ENCODE assay signal across 22 cellular contexts in genomic region chr19:38951187-38951586, GRCh38. TPM values are rescaled to one million over a fixed set of nuclear protein-coding genes. Genes with fewer than 3 reads are reported as not detected.
A peak's percentile ranks its signal among the peaks of the same experiment; 100 is the strongest.
DNase-seq lines count a peak whose midpoint lies in the region; ATAC-seq, FAIRE-seq and TF ChIP-seq lines count a peak whose summit lies in the region.
"Had no signal": no experiment of that assay in that cellular context is flagged by ENCODE, and none has a peak within 500 bp of the region (broad histone marks: within the 10 kb centered on the region; RNA-seq: fewer than 3 reads in every experiment).

No MANE protein-coding gene starts in this region.

- POLR2A ChIA-PET in HEK293 (lab: Yijun Ruan, JAX), result no interaction called here
- POLR2A ChIA-PET in K562 (lab: Yijun Ruan, JAX), result interaction anchor here (0.6 to 0.7 kb wide), 2 partner anchors 8 to 13 kb away, joined by 3 read pairs; no protein-coding TSS in a partner anchor

- TF ChIP-seq CTCF in HEK293 (tag by site-specific recombination; IDR thresholded peaks at IDR 0.05) (no peak), K562 (IDR thresholded peaks at IDR 0.05 in 2 of 3, conservative IDR thresholded peaks at IDR 0.05 in 1 of 3; ENCODE audit: insufficient read depth in 2 of 3, low read depth in 1 of 3, low read length in 3 of 3) (no peak), WERI-Rb-1 (IDR thresholded peaks at IDR 0.05; ENCODE audit: low read depth, low read length) (no peak)

- 87% methylated on average over 3 of the region's 3 CpGs for WGBS in K562 (ENCODE audit: insufficient coverage, low coverage, missing lambda C conversion rate)

- DNase-seq in K562 (ENCODE audit: extremely low read depth in 1 of 4, low spot score in 3 of 4) (no peak), posterior vena cava (ENCODE audit: low spot score) (peak; percentile 9), WERI-Rb-1 (no peak), OCI-M2 (lab: John Stamatoyannopoulos, UW; ENCODE audit: unreplicated experiment) (no peak)
- no peak for DNase-seq in stimulated activated naive CD8-positive, alpha-beta T cell treated with anti-CD3 and anti-CD28 coated beads, Interleukin-15, Interleukin-2, amounts not matched to agents 100 U/mL and 50 U/mL, for 24 hours
- DNase-seq: 8988T; C1 segment of cervical spinal cord; Calu3; CD4-positive, alpha-beta memory T cell; COR-L47; DMS53; DMS79 treated with DMSO at 0.1 percent for 48 hours; GF-D8; GOT3 had no signal

- no peak overlapping the region for H3K4me2 ChIP-seq in K562 (ENCODE audit: insufficient read depth, low read length)

- TF ChIP-seq EP300 in K562 (IDR thresholded peaks at IDR 0.05; ENCODE audit: low read length), result no peak

- H3K36me3 ChIP-seq in HEK293 (ENCODE audit: control insufficient read depth in 2 of 2, insufficient read depth in 1 of 2, low read length in 2 of 2), result peaks cover 39 to 71% of the 10 kb centered on the region in 2 experiments
- peaks cover 17% of the 10 kb centered on the region; the same call in 1 of the 3 replicates for H3K36me3 ChIP-seq in K562 (ENCODE audit: control insufficient read depth, insufficient read depth, low read length)
- peaks cover 40% of the 10 kb centered on the region for H3K36me3 ChIP-seq in WERI-Rb-1
- H3K36me3 ChIP-seq: HAP-1 had no signal

- H3K9me1 ChIP-seq in K562 (ENCODE audit: control insufficient read depth, insufficient read depth, low read length), result no peaks in the 10 kb centered on the region

- no peaks in the 10 kb centered on the region for H3K79me2 ChIP-seq in K562 (ENCODE audit: control insufficient read depth, insufficient read depth, low read length)

- H3K27ac ChIP-seq in HEK293 (ENCODE audit: extremely low read depth, low read depth, low read length), result no peak overlapping the region
- no peak overlapping the region for H3K27ac ChIP-seq in K562 (ENCODE audit: extremely low read depth, low read depth, low read length)
- H3K27ac ChIP-seq in WERI-Rb-1, result no peak overlapping the region

- no peak overlapping the region for H3K9ac ChIP-seq in K562 (ENCODE audit: insufficient read depth in 1 of 2, low read depth in 2 of 2, low read length in 2 of 2)

- TF ChIP-seq POLR2A in K562 (conservative IDR thresholded peaks at IDR 0.05), result no peak

- no peak for FAIRE-seq in K562 (lab: Jason Lieb, UNC)
- FAIRE-seq: GM12891, GM18507, H54 had no signal

- BruUV-seq in K562 (replicated peaks; lab: Mats Ljungman, UMichigan), result no TSS peak

- no peak for TF ChIP-seq RAD21 in K562 (CRISPR knock-in tag; conservative IDR thresholded peaks at IDR 0.05 in 1 of 2, IDR thresholded peaks at IDR 0.05 in 1 of 2)

- in situ Hi-C loops in K562 (cut with MboI), result no loop called here

- H3K4me3 ChIP-seq in HEK293 (ENCODE audit: low read depth, low read length) (no peak overlapping the region), K562 (no peak overlapping the region), WERI-Rb-1 (ENCODE audit: low read depth, low read length) (no peak overlapping the region)
- H3K4me3 ChIP-seq: HAP-1 had no signal

- H3K27me3 ChIP-seq in K562 (ENCODE audit: control insufficient read depth in 2 of 2, insufficient read depth in 2 of 2, low read length in 2 of 2), result no peaks in the 10 kb centered on the region
- no peaks in the 10 kb centered on the region for H3K27me3 ChIP-seq in WERI-Rb-1 (ENCODE audit: insufficient read depth, low read depth, severe bottlenecking)

- no peaks in the 10 kb centered on the region for H4K20me1 ChIP-seq in K562 (replicated peaks; ENCODE audit: control insufficient read depth, insufficient read depth, low read length)

- intact Hi-C loops in K562 (cut with micrococcal nuclease) (loop anchor here (5.0 kb wide), 1 partner anchor 549 kb away; the partner anchor contains the start of gene FAM98C), posterior vena cava (cut with DNase I) (no loop called here)

- CTCF ChIA-PET in HEK293 (lab: Yijun Ruan, JAX) (interaction anchor here (0.6 to 0.8 kb wide), 5 partner anchors 11 to 262 kb away, joined by 3 to 4 read pairs (median 3); partner anchors contain the start of gene MRPS12), K562 (lab: Yijun Ruan, JAX; ENCODE audit: low intra/inter-chr PET ratio) (interaction anchor here (0.6 to 0.9 kb wide), 2 partner anchors 548 to 608 kb away, joined by 5 to 7 read pairs; partner anchors contain the start of gene FAM98C)

- H3K4me1 ChIP-seq in HEK293 (ENCODE audit: control insufficient read depth, insufficient read depth, low read length) (no peaks in the 10 kb centered on the region), K562 (replicated peaks in 1 of 2; ENCODE audit: control insufficient read depth in 2 of 2, insufficient read depth in 2 of 2, low read length in 2 of 2) (peaks cover 0 to 8% of the 10 kb centered on the region in 2 experiments; a peak in 2 of 5 replicates)

- H2AFZ ChIP-seq in K562 (ENCODE audit: low read depth, low read length), result no peak overlapping the region

- H3K9me3 ChIP-seq in HEK293 (ENCODE audit: control insufficient read depth, insufficient read depth, low read depth, low read length) (no peaks in the 10 kb centered on the region), K562 (replicated peaks; ENCODE audit: control insufficient read depth, insufficient read depth, low read depth, low read length) (no peaks in the 10 kb centered on the region), WERI-Rb-1 (ENCODE audit: severe bottlenecking) (no peaks in the 10 kb centered on the region)
- H3K9me3 ChIP-seq: HAP-1 had no signal

- ATAC-seq in K562, result no peak
- ATAC-seq in stimulated activated naive CD8-positive, alpha-beta T cell treated with anti-CD3 and anti-CD28 coated beads, Interleukin-15, Interleukin-2, amounts not matched to agents 100 U/mL and 50 U/mL, for 24 hours, result no peak

RNA-seq across cellular contexts. Expression of gene MRPS12, which starts 20.4 kb away (rescaled TPM):
- 18.6 and 46.8 TPM in 2 replicates for total RNA-seq in K562 (2011; cell fraction: chromatin; rRNA removed; ENCODE audit: low replicate concordance)
- 67.2 and 67.4 TPM in 2 replicates for total RNA-seq in K562 (2011; cell fraction: nucleolus; rRNA removed)
- 46.9 and 47.3 TPM in 2 replicates for total RNA-seq in K562 (2011; cell fraction: nucleoplasm; rRNA removed)
- total RNA-seq in K562 (2014; rRNA removed) (174 and 225 TPM in 2 replicates), K562 (2014; rRNA removed; fragmentation: Illumina TruSeq; extraction: Trizol) (31.3 and 41.1 TPM in 2 replicates), K562 (2015; rRNA removed; fragmentation: Illumina TruSeq; extraction: Trizol) (91.9 and 92.7 TPM in 2 replicates), K562 (2021) (144 and 156 TPM in 2 replicates), posterior vena cava (10 to 100 TPM; 17.8 to 21.4 TPM)
- polyA plus RNA-seq in K562 (2011; rRNA removed) (52.0 and 68.0 TPM in 2 replicates), K562 (2014; fragmentation: Illumina TruSeq; extraction: Trizol) (42.9 and 93.5 TPM in 2 replicates), K562 (2014; fragmentation: Nextera tagmentation; extraction: Ambion mirVana) (10 to 100 TPM in 1 of 2 experiments, 1 to 10 TPM in 1; 8.1 to 34.5 TPM), K562 (2014; rRNA removed) (143 and 177 TPM in 2 replicates)
- polyA plus RNA-seq in K562 (2011; cell fraction: cytosol; rRNA removed), result 122 and 307 TPM in 2 replicates
- 53.5 and 73.2 TPM in 2 replicates for polyA plus RNA-seq in K562 (2011; cell fraction: nucleus; rRNA removed)
- polyA plus RNA-seq in K562 (2012), result 78.3 and 98.7 TPM in 2 replicates
- 16.9 and 20.7 TPM in 2 replicates for polyA minus RNA-seq in K562 (2011; rRNA and poly(A)+ RNA removed)
- 41.0 and 46.2 TPM in 2 replicates for polyA minus RNA-seq in K562 (2011; cell fraction: cytosol; rRNA and poly(A)+ RNA removed)
- 23.0 and 36.5 TPM in 2 replicates for polyA minus RNA-seq in K562 (2011; cell fraction: nucleus; rRNA and poly(A)+ RNA removed)

RNA-seq across cellular contexts. Expression of gene SARS2, which starts 20.6 kb away (rescaled TPM):
- 95.5 and 266 TPM in 2 replicates for total RNA-seq in K562 (2011; cell fraction: chromatin; rRNA removed; ENCODE audit: low replicate concordance)
- 170 and 174 TPM in 2 replicates for total RNA-seq in K562 (2011; cell fraction: nucleolus; rRNA removed)
- 96.4 and 116 TPM in 2 replicates for total RNA-seq in K562 (2011; cell fraction: nucleoplasm; rRNA removed)
- total RNA-seq in K562 (2014; rRNA removed), result 32.2 and 39.5 TPM in 2 replicates
- 12.8 and 15.5 TPM in 2 replicates for total RNA-seq in K562 (2014; rRNA removed; fragmentation: Illumina TruSeq; extraction: Trizol)
- total RNA-seq in K562 (2015; rRNA removed; fragmentation: Illumina TruSeq; extraction: Trizol), result 36.3 and 38.0 TPM in 2 replicates
- total RNA-seq in K562 (2021), result 50.6 and 59.1 TPM in 2 replicates
- 31.3 and 55.5 TPM in 2 replicates for polyA plus RNA-seq in K562 (2011; rRNA removed)
- polyA plus RNA-seq in K562 (2011; cell fraction: cytosol; rRNA removed), result 42.5 and 85.9 TPM in 2 replicates
- 237 and 321 TPM in 2 replicates for polyA plus RNA-seq in K562 (2011; cell fraction: nucleus; rRNA removed)
- 39.9 and 57.3 TPM in 2 replicates for polyA plus RNA-seq in K562 (2012)
- 31.7 and 55.2 TPM in 2 replicates for polyA plus RNA-seq in K562 (2014; fragmentation: Illumina TruSeq; extraction: Trizol)
- polyA plus RNA-seq in K562 (2014; fragmentation: Nextera tagmentation; extraction: Ambion mirVana), result 1 to 10 TPM; 3.1 to 7.0 TPM
- polyA plus RNA-seq in K562 (2014; rRNA removed), result 55.5 and 60.3 TPM in 2 replicates
- polyA minus RNA-seq in K562 (2011; rRNA and poly(A)+ RNA removed), result 13.7 and 15.9 TPM in 2 replicates
- polyA minus RNA-seq in K562 (2011; cell fraction: cytosol; rRNA and poly(A)+ RNA removed), result 25.8 and 38.1 TPM in 2 replicates
- 41.6 and 51.5 TPM in 2 replicates for polyA minus RNA-seq in K562 (2011; cell fraction: nucleus; rRNA and poly(A)+ RNA removed)
- 1 to 10 TPM; 8.2 to 9.5 TPM for total RNA-seq in posterior vena cava

RNA-seq across cellular contexts. Expression of gene FBXO17, which starts 24.4 kb away (rescaled TPM):
- total RNA-seq in K562 (2011; cell fraction: chromatin; rRNA removed; ENCODE audit: low replicate concordance), result 34.4 and 55.5 TPM in 2 replicates
- 36.2 and 40.0 TPM in 2 replicates for total RNA-seq in K562 (2011; cell fraction: nucleolus; rRNA removed)
- 47.3 and 49.4 TPM in 2 replicates for total RNA-seq in K562 (2011; cell fraction: nucleoplasm; rRNA removed)
- 20.3 and 22.2 TPM in 2 replicates for total RNA-seq in K562 (2014; rRNA removed)
- total RNA-seq in K562 (2014; rRNA removed; fragmentation: Illumina TruSeq; extraction: Trizol), result 8.8 and 12.2 TPM in 2 replicates
- 13.9 and 14.3 TPM in 2 replicates for total RNA-seq in K562 (2015; rRNA removed; fragmentation: Illumina TruSeq; extraction: Trizol)
- 25.0 and 27.1 TPM in 2 replicates for total RNA-seq in K562 (2021)
- polyA plus RNA-seq in K562 (2011; rRNA removed), result 19.0 and 26.6 TPM in 2 replicates
- 17.3 and 30.3 TPM in 2 replicates for polyA plus RNA-seq in K562 (2011; cell fraction: cytosol; rRNA removed)
- polyA plus RNA-seq in K562 (2011; cell fraction: nucleus; rRNA removed), result 48.1 and 51.6 TPM in 2 replicates
- 26.6 and 27.5 TPM in 2 replicates for polyA plus RNA-seq in K562 (2012)
- 20.1 and 24.9 TPM in 2 replicates for polyA plus RNA-seq in K562 (2014; fragmentation: Illumina TruSeq; extraction: Trizol)
- polyA plus RNA-seq in K562 (2014; fragmentation: Nextera tagmentation; extraction: Ambion mirVana), result 1 to 10 TPM; 4.1 to 4.9 TPM
- polyA plus RNA-seq in K562 (2014; rRNA removed), result 19.9 and 21.9 TPM in 2 replicates
- polyA minus RNA-seq in K562 (2011; rRNA and poly(A)+ RNA removed), result 7.0 and 8.0 TPM in 2 replicates
- 7.3 and 10.3 TPM in 2 replicates for polyA minus RNA-seq in K562 (2011; cell fraction: cytosol; rRNA and poly(A)+ RNA removed)
- 11.4 and 13.1 TPM in 2 replicates for polyA minus RNA-seq in K562 (2011; cell fraction: nucleus; rRNA and poly(A)+ RNA removed)
- total RNA-seq in posterior vena cava, result 10 to 100 TPM; 17.4 to 23.0 TPM
- total RNA-seq: CD4-positive, alpha-beta memory T cell had no signal
- polyA plus RNA-seq: CD4-positive, alpha-beta memory T cell had no signal

RNA-seq across cellular contexts. Expression of gene CCER2, which starts 39.2 kb away (rescaled TPM):
- 1.8 and 2.5 TPM in 2 replicates for total RNA-seq in K562 (2011; cell fraction: chromatin; rRNA removed; ENCODE audit: low replicate concordance)
- 0.66 and 1.7 TPM in 2 replicates for total RNA-seq in K562 (2011; cell fraction: nucleolus; rRNA removed)
- total RNA-seq in K562 (2011; cell fraction: nucleoplasm; rRNA removed), result 0.84 and 1.2 TPM in 2 replicates
- not detected in 2 replicates for total RNA-seq in K562 (2014; rRNA removed)
- total RNA-seq in K562 (2014; rRNA removed; fragmentation: Illumina TruSeq; extraction: Trizol), result not detected in 2 replicates
- not detected in 2 replicates for total RNA-seq in K562 (2015; rRNA removed; fragmentation: Illumina TruSeq; extraction: Trizol)
- total RNA-seq in K562 (2021), result 0.40 TPM in 1 of 2 replicates, not detected in the other
- 0.19 and 0.21 TPM in 2 replicates for polyA plus RNA-seq in K562 (2011; rRNA removed)
- 0.19 TPM in 1 of 2 replicates, not detected in the other for polyA plus RNA-seq in K562 (2011; cell fraction: cytosol; rRNA removed)
- 1.4 and 1.7 TPM in 2 replicates for polyA plus RNA-seq in K562 (2011; cell fraction: nucleus; rRNA removed)
- 0.61 and 1.2 TPM in 2 replicates for polyA plus RNA-seq in K562 (2012)
- polyA plus RNA-seq in K562 (2014; fragmentation: Illumina TruSeq; extraction: Trizol), result not detected in 2 replicates
- not detected for polyA plus RNA-seq in K562 (2014; fragmentation: Nextera tagmentation; extraction: Ambion mirVana)
- polyA plus RNA-seq in K562 (2014; rRNA removed), result 0.13 and 0.68 TPM in 2 replicates
- polyA minus RNA-seq in K562 (2011; rRNA and poly(A)+ RNA removed), result not detected in 2 replicates
- polyA minus RNA-seq in K562 (2011; cell fraction: cytosol; rRNA and poly(A)+ RNA removed), result not detected in 2 replicates
- polyA minus RNA-seq in K562 (2011; cell fraction: nucleus; rRNA and poly(A)+ RNA removed), result not detected in 2 replicates
- total RNA-seq in posterior vena cava, result under 1 TPM; 0.24 to 0.37 TPM
- total RNA-seq: Daoy, G401 had no signal
- polyA plus RNA-seq: BJ; CD4-positive, alpha-beta memory T cell had no signal

RNA-seq across cellular contexts. Expression of gene NFKBIB, which starts 51.4 kb away (rescaled TPM):
- total RNA-seq in K562 (2011; cell fraction: chromatin; rRNA removed; ENCODE audit: low replicate concordance), result 2.3 and 3.5 TPM in 2 replicates
- 5.9 and 6.2 TPM in 2 replicates for total RNA-seq in K562 (2011; cell fraction: nucleolus; rRNA removed)
- total RNA-seq in K562 (2011; cell fraction: nucleoplasm; rRNA removed), result 2.7 and 3.9 TPM in 2 replicates
- total RNA-seq in K562 (2014; rRNA removed), result 37.6 and 54.8 TPM in 2 replicates
- 5.8 and 6.1 TPM in 2 replicates for total RNA-seq in K562 (2014; rRNA removed; fragmentation: Illumina TruSeq; extraction: Trizol)
- 12.9 TPM in 2 replicates for total RNA-seq in K562 (2015; rRNA removed; fragmentation: Illumina TruSeq; extraction: Trizol)
- 33.5 and 34.7 TPM in 2 replicates for total RNA-seq in K562 (2021)
- polyA plus RNA-seq in K562 (2011; rRNA removed), result 10.4 and 11.7 TPM in 2 replicates
- 16.2 and 53.2 TPM in 2 replicates for polyA plus RNA-seq in K562 (2011; cell fraction: cytosol; rRNA removed)
- 5.9 and 10.5 TPM in 2 replicates for polyA plus RNA-seq in K562 (2011; cell fraction: nucleus; rRNA removed)
- polyA plus RNA-seq in K562 (2012), result 26.4 and 28.8 TPM in 2 replicates
- polyA plus RNA-seq in K562 (2014; fragmentation: Illumina TruSeq; extraction: Trizol), result 7.2 and 14.4 TPM in 2 replicates
- 1 to 10 TPM; 1.5 to 1.7 TPM for polyA plus RNA-seq in K562 (2014; fragmentation: Nextera tagmentation; extraction: Ambion mirVana)
- 44.9 and 46.7 TPM in 2 replicates for polyA plus RNA-seq in K562 (2014; rRNA removed)
- polyA minus RNA-seq in K562 (2011; rRNA and poly(A)+ RNA removed), result 1.9 and 2.9 TPM in 2 replicates
- 7.3 and 8.0 TPM in 2 replicates for polyA minus RNA-seq in K562 (2011; cell fraction: cytosol; rRNA and poly(A)+ RNA removed)
- 2.3 and 2.7 TPM in 2 replicates for polyA minus RNA-seq in K562 (2011; cell fraction: nucleus; rRNA and poly(A)+ RNA removed)
- total RNA-seq in posterior vena cava, result 10 to 100 TPM; 19.3 to 23.1 TPM

Comparison
In these comparisons a context has a peak if more than half of its experiments do, and no peak if none do; other contexts are left out.
1. Of the 44 proteins assayed by ChIP-seq in both K562 and HEK293: peak only in K562: none; only in HEK293: none; in both: ZNF121; in neither: 43.